In the genomic region with DNA sequence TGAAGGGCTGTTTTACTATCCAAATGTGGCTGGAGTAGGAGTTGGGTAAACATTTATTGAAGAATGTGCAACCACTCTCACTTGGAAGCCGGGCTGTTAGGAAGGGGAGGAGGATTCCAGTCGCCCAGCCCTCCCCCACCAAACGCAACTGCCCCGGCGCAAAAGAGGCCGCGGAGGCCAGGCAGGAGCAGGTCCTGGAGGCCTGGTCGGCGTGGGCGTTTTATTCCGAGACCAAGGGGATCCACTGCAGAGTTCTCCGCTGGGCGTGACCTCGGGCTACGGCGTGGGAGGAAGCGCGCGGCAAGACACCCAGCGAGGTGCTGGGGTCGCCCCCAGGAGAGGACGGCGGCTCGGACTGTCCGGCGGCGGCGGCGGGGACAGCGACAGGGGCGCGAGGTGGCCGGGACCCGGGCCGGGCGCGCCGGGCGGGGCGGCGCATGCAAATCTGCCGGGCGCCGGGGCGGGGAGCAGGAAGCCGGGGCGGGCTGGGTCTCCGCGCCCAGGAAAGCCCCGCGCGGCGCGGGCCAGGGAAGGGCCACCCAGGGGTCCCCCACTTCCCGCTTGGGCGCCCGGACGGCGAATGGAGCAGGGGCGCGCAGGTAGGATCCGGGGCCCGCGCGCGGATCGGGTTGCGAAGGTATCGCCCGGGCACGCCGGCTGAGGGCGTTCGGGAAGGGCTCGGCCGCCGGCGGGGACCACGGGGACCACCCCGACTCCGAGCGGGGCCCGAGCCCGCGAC, we compare ENCODE assay signal across 1 cellular context.
TF ChIP-seq lines count a peak whose summit lies in the region.

A gene (plus strand): TSS at position 553 of the 739 bp plus-strand sequence. CDS start 26,230 bp downstream, outside the sequence.

TF ChIP-seq in HepG2, 621 proteins besides CTCF, POLR2A, EP300 and RAD21 (continued from another document and continues in another):
- TF ChIP-seq, protein P1, sequence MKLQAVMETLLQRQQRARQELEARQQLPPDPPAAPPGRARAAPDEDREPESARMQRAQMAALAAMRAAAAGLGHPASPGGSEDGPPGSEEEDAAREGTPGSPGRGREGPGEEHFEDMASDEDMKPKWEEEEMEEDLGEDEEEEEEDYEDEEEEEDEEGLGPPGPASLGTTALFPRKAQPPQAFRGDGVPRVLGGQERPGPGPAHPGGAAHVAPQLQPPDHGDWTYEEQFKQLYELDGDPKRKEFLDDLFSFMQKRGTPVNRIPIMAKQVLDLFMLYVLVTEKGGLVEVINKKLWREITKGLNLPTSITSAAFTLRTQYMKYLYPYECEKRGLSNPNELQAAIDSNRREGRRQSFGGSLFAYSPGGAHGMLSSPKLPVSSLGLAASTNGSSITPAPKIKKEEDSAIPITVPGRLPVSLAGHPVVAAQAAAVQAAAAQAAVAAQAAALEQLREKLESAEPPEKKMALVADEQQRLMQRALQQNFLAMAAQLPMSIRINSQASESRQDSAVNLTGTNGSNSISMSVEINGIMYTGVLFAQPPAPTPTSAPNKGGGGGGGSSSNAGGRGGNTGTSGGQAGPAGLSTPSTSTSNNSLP (IDR thresholded peaks at IDR 0.05; ENCODE audit: low read depth, low read length): peak; percentile 81
- peak; percentile 63 for TF ChIP-seq ZNF501 (CRISPR knock-in tag; IDR thresholded peaks at IDR 0.05)
- TF ChIP-seq KDM3A (CRISPR knock-in tag; IDR thresholded peaks at IDR 0.05; ENCODE audit: low read depth): peak; percentile 87
- TF ChIP-seq, protein P2, sequence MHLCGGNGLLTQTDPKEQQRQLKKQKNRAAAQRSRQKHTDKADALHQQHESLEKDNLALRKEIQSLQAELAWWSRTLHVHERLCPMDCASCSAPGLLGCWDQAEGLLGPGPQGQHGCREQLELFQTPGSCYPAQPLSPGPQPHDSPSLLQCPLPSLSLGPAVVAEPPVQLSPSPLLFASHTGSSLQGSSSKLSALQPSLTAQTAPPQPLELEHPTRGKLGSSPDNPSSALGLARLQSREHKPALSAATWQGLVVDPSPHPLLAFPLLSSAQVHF (CRISPR knock-in tag; IDR thresholded peaks at IDR 0.05): no peak
- TF ChIP-seq FOXA1 (IDR thresholded peaks at IDR 0.05): no peak
- TF ChIP-seq FOXA1 (CRISPR knock-in tag; IDR thresholded peaks at IDR 0.05): peak; percentile 63; the same call in 1 of the 2 replicates
- no peak; the same call in 1 of the 2 replicates for TF ChIP-seq DR1 (CRISPR knock-in tag; IDR thresholded peaks at IDR 0.05)
- TF ChIP-seq ZNF326 (CRISPR knock-in tag; IDR thresholded peaks at IDR 0.05; ENCODE audit: borderline replicate concordance): no peak
- peak; percentile 84; the same call in 1 of the 2 replicates for TF ChIP-seq BORCS8-MEF2B (CRISPR knock-in tag; IDR thresholded peaks at IDR 0.05)
- TF ChIP-seq, protein P3, sequence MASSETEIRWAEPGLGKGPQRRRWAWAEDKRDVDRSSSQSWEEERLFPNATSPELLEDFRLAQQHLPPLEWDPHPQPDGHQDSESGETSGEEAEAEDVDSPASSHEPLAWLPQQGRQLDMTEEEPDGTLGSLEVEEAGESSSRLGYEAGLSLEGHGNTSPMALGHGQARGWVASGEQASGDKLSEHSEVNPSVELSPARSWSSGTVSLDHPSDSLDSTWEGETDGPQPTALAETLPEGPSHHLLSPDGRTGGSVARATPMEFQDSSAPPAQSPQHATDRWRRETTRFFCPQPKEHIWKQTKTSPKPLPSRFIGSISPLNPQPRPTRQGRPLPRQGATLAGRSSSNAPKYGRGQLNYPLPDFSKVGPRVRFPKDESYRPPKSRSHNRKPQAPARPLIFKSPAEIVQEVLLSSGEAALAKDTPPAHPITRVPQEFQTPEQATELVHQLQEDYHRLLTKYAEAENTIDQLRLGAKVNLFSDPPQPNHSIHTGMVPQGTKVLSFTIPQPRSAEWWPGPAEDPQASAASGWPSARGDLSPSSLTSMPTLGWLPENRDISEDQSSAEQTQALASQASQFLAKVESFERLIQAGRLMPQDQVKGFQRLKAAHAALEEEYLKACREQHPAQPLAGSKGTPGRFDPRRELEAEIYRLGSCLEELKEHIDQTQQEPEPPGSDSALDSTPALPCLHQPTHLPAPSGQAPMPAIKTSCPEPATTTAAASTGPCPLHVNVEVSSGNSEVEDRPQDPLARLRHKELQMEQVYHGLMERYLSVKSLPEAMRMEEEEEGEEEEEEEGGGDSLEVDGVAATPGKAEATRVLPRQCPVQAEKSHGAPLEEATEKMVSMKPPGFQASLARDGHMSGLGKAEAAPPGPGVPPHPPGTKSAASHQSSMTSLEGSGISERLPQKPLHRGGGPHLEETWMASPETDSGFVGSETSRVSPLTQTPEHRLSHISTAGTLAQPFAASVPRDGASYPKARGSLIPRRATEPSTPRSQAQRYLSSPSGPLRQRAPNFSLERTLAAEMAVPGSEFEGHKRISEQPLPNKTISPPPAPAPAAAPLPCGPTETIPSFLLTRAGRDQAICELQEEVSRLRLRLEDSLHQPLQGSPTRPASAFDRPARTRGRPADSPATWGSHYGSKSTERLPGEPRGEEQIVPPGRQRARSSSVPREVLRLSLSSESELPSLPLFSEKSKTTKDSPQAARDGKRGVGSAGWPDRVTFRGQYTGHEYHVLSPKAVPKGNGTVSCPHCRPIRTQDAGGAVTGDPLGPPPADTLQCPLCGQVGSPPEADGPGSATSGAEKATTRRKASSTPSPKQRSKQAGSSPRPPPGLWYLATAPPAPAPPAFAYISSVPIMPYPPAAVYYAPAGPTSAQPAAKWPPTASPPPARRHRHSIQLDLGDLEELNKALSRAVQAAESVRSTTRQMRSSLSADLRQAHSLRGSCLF (CRISPR knock-in tag; IDR thresholded peaks at IDR 0.05; ENCODE audit: borderline replicate concordance): no peak
- TF ChIP-seq, protein P4, sequence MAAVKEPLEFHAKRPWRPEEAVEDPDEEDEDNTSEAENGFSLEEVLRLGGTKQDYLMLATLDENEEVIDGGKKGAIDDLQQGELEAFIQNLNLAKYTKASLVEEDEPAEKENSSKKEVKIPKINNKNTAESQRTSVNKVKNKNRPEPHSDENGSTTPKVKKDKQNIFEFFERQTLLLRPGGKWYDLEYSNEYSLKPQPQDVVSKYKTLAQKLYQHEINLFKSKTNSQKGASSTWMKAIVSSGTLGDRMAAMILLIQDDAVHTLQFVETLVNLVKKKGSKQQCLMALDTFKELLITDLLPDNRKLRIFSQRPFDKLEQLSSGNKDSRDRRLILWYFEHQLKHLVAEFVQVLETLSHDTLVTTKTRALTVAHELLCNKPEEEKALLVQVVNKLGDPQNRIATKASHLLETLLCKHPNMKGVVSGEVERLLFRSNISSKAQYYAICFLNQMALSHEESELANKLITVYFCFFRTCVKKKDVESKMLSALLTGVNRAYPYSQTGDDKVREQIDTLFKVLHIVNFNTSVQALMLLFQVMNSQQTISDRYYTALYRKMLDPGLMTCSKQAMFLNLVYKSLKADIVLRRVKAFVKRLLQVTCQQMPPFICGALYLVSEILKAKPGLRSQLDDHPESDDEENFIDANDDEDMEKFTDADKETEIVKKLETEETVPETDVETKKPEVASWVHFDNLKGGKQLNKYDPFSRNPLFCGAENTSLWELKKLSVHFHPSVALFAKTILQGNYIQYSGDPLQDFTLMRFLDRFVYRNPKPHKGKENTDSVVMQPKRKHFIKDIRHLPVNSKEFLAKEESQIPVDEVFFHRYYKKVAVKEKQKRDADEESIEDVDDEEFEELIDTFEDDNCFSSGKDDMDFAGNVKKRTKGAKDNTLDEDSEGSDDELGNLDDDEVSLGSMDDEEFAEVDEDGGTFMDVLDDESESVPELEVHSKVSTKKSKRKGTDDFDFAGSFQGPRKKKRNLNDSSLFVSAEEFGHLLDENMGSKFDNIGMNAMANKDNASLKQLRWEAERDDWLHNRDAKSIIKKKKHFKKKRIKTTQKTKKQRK (IDR thresholded peaks at IDR 0.05; ENCODE audit: low read length): no peak
- TF ChIP-seq, protein P5, sequence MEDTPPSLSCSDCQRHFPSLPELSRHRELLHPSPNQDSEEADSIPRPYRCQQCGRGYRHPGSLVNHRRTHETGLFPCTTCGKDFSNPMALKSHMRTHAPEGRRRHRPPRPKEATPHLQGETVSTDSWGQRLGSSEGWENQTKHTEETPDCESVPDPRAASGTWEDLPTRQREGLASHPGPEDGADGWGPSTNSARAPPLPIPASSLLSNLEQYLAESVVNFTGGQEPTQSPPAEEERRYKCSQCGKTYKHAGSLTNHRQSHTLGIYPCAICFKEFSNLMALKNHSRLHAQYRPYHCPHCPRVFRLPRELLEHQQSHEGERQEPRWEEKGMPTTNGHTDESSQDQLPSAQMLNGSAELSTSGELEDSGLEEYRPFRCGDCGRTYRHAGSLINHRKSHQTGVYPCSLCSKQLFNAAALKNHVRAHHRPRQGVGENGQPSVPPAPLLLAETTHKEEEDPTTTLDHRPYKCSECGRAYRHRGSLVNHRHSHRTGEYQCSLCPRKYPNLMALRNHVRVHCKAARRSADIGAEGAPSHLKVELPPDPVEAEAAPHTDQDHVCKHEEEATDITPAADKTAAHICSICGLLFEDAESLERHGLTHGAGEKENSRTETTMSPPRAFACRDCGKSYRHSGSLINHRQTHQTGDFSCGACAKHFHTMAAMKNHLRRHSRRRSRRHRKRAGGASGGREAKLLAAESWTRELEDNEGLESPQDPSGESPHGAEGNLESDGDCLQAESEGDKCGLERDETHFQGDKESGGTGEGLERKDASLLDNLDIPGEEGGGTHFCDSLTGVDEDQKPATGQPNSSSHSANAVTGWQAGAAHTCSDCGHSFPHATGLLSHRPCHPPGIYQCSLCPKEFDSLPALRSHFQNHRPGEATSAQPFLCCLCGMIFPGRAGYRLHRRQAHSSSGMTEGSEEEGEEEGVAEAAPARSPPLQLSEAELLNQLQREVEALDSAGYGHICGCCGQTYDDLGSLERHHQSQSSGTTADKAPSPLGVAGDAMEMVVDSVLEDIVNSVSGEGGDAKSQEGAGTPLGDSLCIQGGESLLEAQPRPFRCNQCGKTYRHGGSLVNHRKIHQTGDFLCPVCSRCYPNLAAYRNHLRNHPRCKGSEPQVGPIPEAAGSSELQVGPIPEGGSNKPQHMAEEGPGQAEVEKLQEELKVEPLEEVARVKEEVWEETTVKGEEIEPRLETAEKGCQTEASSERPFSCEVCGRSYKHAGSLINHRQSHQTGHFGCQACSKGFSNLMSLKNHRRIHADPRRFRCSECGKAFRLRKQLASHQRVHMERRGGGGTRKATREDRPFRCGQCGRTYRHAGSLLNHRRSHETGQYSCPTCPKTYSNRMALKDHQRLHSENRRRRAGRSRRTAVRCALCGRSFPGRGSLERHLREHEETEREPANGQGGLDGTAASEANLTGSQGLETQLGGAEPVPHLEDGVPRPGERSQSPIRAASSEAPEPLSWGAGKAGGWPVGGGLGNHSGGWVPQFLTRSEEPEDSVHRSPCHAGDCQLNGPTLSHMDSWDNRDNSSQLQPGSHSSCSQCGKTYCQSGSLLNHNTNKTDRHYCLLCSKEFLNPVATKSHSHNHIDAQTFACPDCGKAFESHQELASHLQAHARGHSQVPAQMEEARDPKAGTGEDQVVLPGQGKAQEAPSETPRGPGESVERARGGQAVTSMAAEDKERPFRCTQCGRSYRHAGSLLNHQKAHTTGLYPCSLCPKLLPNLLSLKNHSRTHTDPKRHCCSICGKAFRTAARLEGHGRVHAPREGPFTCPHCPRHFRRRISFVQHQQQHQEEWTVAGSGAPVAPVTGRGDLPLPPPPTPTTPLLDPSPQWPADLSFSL (CRISPR knock-in tag; IDR thresholded peaks at IDR 0.05): no peak
- TF ChIP-seq ZNF468 (CRISPR knock-in tag; IDR thresholded peaks at IDR 0.05): no peak
- TF ChIP-seq HOXA5 (CRISPR knock-in tag; IDR thresholded peaks at IDR 0.05): no peak; the same call in none of the 2 replicates
- TF ChIP-seq SPEN (CRISPR knock-in tag; IDR thresholded peaks at IDR 0.05; ENCODE audit: low read depth): peak; percentile 45
- TF ChIP-seq NKX3-1 (CRISPR knock-in tag; IDR thresholded peaks at IDR 0.05): no peak; the same call in 1 of the 2 replicates
- TF ChIP-seq ZNF788 (CRISPR knock-in tag; IDR thresholded peaks at IDR 0.05; ENCODE audit: borderline replicate concordance): no peak
- TF ChIP-seq HNRNPL (IDR thresholded peaks at IDR 0.05; ENCODE audit: low read depth, low read length): no peak
- TF ChIP-seq, protein P6, sequence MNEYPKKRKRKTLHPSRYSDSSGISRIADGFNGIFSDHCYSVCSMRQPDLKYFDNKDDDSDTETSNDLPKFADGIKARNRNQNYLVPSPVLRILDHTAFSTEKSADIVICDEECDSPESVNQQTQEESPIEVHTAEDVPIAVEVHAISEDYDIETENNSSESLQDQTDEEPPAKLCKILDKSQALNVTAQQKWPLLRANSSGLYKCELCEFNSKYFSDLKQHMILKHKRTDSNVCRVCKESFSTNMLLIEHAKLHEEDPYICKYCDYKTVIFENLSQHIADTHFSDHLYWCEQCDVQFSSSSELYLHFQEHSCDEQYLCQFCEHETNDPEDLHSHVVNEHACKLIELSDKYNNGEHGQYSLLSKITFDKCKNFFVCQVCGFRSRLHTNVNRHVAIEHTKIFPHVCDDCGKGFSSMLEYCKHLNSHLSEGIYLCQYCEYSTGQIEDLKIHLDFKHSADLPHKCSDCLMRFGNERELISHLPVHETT (CRISPR knock-in tag; conservative IDR thresholded peaks at IDR 0.05): peak; percentile 68
- TF ChIP-seq, protein P7, sequence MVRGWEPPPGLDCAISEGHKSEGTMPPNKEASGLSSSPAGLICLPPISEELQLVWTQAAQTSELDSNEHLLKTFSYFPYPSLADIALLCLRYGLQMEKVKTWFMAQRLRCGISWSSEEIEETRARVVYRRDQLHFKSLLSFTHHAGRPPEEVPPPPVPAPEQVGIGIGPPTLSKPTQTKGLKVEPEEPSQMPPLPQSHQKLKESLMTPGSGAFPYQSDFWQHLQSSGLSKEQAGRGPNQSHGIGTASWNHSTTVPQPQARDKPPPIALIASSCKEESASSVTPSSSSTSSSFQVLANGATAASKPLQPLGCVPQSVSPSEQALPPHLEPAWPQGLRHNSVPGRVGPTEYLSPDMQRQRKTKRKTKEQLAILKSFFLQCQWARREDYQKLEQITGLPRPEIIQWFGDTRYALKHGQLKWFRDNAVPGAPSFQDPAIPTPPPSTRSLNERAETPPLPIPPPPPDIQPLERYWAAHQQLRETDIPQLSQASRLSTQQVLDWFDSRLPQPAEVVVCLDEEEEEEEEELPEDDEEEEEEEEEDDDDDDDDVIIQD (CRISPR knock-in tag; IDR thresholded peaks at IDR 0.05; ENCODE audit: low read depth): peak; percentile 72
- TF ChIP-seq, protein P8, sequence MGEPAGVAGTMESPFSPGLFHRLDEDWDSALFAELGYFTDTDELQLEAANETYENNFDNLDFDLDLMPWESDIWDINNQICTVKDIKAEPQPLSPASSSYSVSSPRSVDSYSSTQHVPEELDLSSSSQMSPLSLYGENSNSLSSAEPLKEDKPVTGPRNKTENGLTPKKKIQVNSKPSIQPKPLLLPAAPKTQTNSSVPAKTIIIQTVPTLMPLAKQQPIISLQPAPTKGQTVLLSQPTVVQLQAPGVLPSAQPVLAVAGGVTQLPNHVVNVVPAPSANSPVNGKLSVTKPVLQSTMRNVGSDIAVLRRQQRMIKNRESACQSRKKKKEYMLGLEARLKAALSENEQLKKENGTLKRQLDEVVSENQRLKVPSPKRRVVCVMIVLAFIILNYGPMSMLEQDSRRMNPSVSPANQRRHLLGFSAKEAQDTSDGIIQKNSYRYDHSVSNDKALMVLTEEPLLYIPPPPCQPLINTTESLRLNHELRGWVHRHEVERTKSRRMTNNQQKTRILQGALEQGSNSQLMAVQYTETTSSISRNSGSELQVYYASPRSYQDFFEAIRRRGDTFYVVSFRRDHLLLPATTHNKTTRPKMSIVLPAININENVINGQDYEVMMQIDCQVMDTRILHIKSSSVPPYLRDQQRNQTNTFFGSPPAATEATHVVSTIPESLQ (CRISPR knock-in tag; conservative IDR thresholded peaks at IDR 0.05): no peak
